Comparison of ENCODE assay signal across 25 cellular contexts in the genomic region with DNA sequence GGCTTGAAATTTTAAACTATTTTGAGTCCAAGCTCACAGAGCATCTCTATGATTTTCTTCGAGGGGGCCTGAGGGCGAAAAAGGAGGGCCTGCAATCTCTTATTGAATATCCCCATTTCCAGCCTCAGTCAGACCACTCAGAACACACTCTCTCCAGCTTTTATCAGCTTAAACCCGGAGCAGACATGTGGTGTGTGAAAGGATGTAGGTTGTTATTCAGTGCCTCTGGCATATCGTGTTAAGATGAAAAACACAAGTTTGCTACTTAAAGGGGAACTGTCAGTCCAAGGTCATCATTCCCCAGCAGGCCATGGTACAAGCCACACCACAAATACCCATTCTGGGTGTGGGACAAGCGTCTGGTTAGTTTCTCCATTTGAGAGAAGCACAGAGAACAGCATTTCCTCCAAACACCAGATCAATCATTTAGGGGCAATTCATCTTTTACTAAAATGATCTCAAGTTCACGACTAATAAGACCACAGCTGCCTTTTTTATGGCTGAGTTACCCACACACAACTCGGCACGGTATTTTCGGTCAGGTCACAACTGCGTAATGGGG.
"Had no signal": no experiment of that assay in that cellular context is flagged by ENCODE, and none has a peak within 500 bp of the region (broad histone marks: within the 10 kb centered on the region; RNA-seq: fewer than 3 reads in every experiment).

No MANE protein-coding gene starts in this region.

- H3K4me3 Mint-ChIP-seq: activated CD4-positive, alpha-beta T cell treated with anti-CD3 and anti-CD28 coated beads, Interleukin-2, amount 10 ng/mL, durations not matched to agents 24 days and 14 days; activated CD8-positive, alpha-beta T cell treated with anti-CD3 and anti-CD28 coated beads, Interleukin-2, amount 10 ng/mL, durations not matched to agents 7 days and 5 days; activated naive CD4-positive, alpha-beta T cell treated with anti-CD3 and anti-CD28 coated beads, Interleukin-2, amount 50 U/mL, for 24 hours; activated naive CD8-positive, alpha-beta T cell treated with anti-CD3 and anti-CD28 coated beads, Interleukin-2, amount 10 ng/mL, durations not matched to agents 7 days and 5 days; activated T-cell treated with anti-CD3 and anti-CD28 coated beads, Interleukin-2, amount 50 U/mL, for 24 hours had no signal

- ATAC-seq: activated CD8-positive, alpha-beta T cell treated with anti-CD3 and anti-CD28 coated beads, Interleukin-2, amount 10 ng/mL, durations not matched to agents 7 days and 5 days; body of pancreas; Panc1 had no signal

- H3K4me3 ChIP-seq: adrenal gland, body of pancreas, breast epithelium, SJCRH30 had no signal

- DNase-seq: activated CD4-positive, alpha-beta T cell treated with anti-CD3 and anti-CD28 coated beads, Interleukin-2, amount 10 ng/mL, durations not matched to agents 24 days and 14 days; activated CD4-positive, alpha-beta T cell treated with anti-CD3 and anti-CD28 coated beads, Interleukin-2, amount 50 U/mL, for 48 hours; activated CD8-positive, alpha-beta T cell treated with anti-CD3 and anti-CD28 coated beads, Interleukin-2, amount 10 ng/mL, durations not matched to agents 7 days and 5 days; activated gamma-delta T cell; activated naive CD4-positive, alpha-beta T cell treated with Interleukin-2 at 50 U/mL for 16 hours; activated naive CD8-positive, alpha-beta T cell treated with anti-CD3 and anti-CD28 coated beads, Interleukin-2, amount 10 ng/mL, durations not matched to agents 7 days and 5 days; activated T-cell treated with anti-CD3 and anti-CD28 coated beads, Interleukin-2, amount 50 U/mL, for 24 hours; adrenal gland; NCI-H1048; NCI-H1105 treated with DMSO at 0.1 percent for 48 hours; NCI-H1436; NCI-H1694; NCI-H1930; NCI-H345; NCI-H524 treated with DMSO at 0.1 percent for 48 hours; SHP77; SJCRH30; SW 1271; T-helper 1 cell; T1000 had no signal

- H3K4me1 Mint-ChIP-seq: activated naive CD4-positive, alpha-beta T cell treated with anti-CD3 and anti-CD28 coated beads, Interleukin-2, amount 50 U/mL, for 24 hours had no signal

- H3K36me3 Mint-ChIP-seq: activated naive CD4-positive, alpha-beta T cell treated with anti-CD3 and anti-CD28 coated beads, Interleukin-2, amount 50 U/mL, for 24 hours; activated naive CD8-positive, alpha-beta T cell treated with anti-CD3 and anti-CD28 coated beads, Interleukin-2, amount 10 ng/mL, durations not matched to agents 7 days and 5 days had no signal

- H3K4me1 ChIP-seq: adrenal gland, body of pancreas, breast epithelium, SJCRH30 had no signal

- H3K27ac Mint-ChIP-seq: activated CD4-positive, alpha-beta T cell treated with anti-CD3 and anti-CD28 coated beads, Interleukin-2, amount 10 ng/mL, durations not matched to agents 24 days and 14 days; activated CD8-positive, alpha-beta T cell treated with anti-CD3 and anti-CD28 coated beads, Interleukin-2, amount 10 ng/mL, durations not matched to agents 7 days and 5 days; activated naive CD4-positive, alpha-beta T cell treated with anti-CD3 and anti-CD28 coated beads, Interleukin-2, amount 50 U/mL, for 24 hours; activated naive CD8-positive, alpha-beta T cell treated with anti-CD3 and anti-CD28 coated beads, Interleukin-2, amount 10 ng/mL, durations not matched to agents 7 days and 5 days; activated T-cell treated with anti-CD3 and anti-CD28 coated beads, Interleukin-2, amount 50 U/mL, for 24 hours; activated T-helper 2 cell treated with anti-CD3 and anti-CD28 coated beads, Interferon-gamma antibody, Interleukin-2, Interleukin-4, amounts not matched to agents 10 μg/mL and 5 μg/mL and 100 μg/mL, durations not matched to agents 14 hours and 24 hours and 36 hours had no signal

- H3K27ac ChIP-seq: adrenal gland, body of pancreas, SJCRH30 had no signal

- H3K27me3 ChIP-seq: adrenal gland, body of pancreas, breast epithelium, SJCRH30 had no signal

- H3K36me3 ChIP-seq: adrenal gland, breast epithelium, SJCRH30 had no signal

- H3K9me3 Mint-ChIP-seq: activated naive CD4-positive, alpha-beta T cell treated with anti-CD3 and anti-CD28 coated beads, Interleukin-2, amount 50 U/mL, for 24 hours; activated naive CD8-positive, alpha-beta T cell treated with anti-CD3 and anti-CD28 coated beads, Interleukin-2, amount 10 ng/mL, durations not matched to agents 7 days and 5 days; activated T-cell treated with anti-CD3 and anti-CD28 coated beads, Interleukin-2, amount 50 U/mL, for 24 hours; activated T-helper 2 cell treated with anti-CD3 and anti-CD28 coated beads, Interferon-gamma antibody, Interleukin-2, Interleukin-4, amounts not matched to agents 10 μg/mL and 5 μg/mL and 100 μg/mL, durations not matched to agents 14 hours and 24 hours and 36 hours had no signal

- H3K9me3 ChIP-seq: adrenal gland, body of pancreas, SJCRH30 had no signal
